29 cellular contexts compared by ENCODE assay signal in the genomic region with DNA sequence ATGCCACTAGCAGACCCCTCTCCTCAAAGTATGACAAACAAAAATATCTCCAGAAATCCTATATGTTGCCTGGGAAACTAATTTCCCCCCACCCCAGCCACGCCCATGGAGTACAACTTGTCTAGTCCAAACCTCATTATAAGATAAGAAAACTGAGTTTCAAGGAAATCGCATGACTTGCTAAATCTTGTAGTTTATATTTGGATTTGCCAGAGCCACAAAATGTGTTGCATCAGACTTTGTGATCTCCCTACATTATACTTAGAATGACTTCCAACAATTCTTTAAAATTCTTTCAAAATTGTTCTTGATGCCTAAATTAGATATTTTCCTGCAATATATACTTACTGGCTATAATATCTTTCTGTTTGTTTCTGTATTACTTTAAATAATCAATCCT.
"Had no signal": no experiment of that assay in that cellular context is flagged by ENCODE, and none has a peak within 500 bp of the region (broad histone marks: within the 10 kb centered on the region; RNA-seq: fewer than 3 reads in every experiment).

No MANE protein-coding gene starts in this region.

- DNase-seq: activated CD4-positive, alpha-beta T cell treated with anti-CD3 and anti-CD28 coated beads for 36 hours; activated CD4-positive, CD25-positive, alpha-beta regulatory T cell; activated effector memory CD4-positive, alpha-beta T cell treated with Interleukin-2 at 50 U/mL for 16 hours; activated naive CD4-positive, alpha-beta T cell treated with Interleukin-2 at 50 U/mL for 16 hours; activated T-cell treated with anti-CD3 and anti-CD28 coated beads for 4 hours; activated T-cell treated with anti-CD3 and anti-CD28 coated beads, Interleukin-2, amount 50 U/mL, for 72 hours; aorta; body of pancreas; effector memory CD8-positive, alpha-beta T cell; erythroblast; foreskin fibroblast; head of caudate nucleus; hippocampal formation; left cardiac atrium; midbrain; naive thymus-derived CD4-positive, alpha-beta T cell; nucleus accumbens; pancreas; retina; sigmoid colon; small intestine; stimulated activated CD4-positive, alpha-beta T cell treated with anti-CD3 and anti-CD28 coated beads, Interleukin-15, amount 100 ng/mL, for 24 hours; stimulated activated naive CD4-positive, alpha-beta T cell; SW 1271; T-helper 9 cell had no signal

- H3K4me3 ChIP-seq: adrenal gland, body of pancreas, pancreas, prostate gland, sigmoid colon, suprapubic skin, tibial nerve had no signal

- ATAC-seq: activated CD4-positive, alpha-beta T cell treated with anti-CD3 and anti-CD28 coated beads for 36 hours; activated T-cell treated with anti-CD3 and anti-CD28 coated beads, Interleukin-2, amount 50 U/mL, for 72 hours; body of pancreas; effector memory CD8-positive, alpha-beta T cell; left cardiac atrium; naive thymus-derived CD4-positive, alpha-beta T cell; pancreas had no signal
